ENCODE assay signal across 8 cellular contexts in genomic region chr12:95820096-95820703, GRCh38. TPM values are rescaled to one million over a fixed set of nuclear protein-coding genes. Genes with fewer than 3 reads are reported as not detected.
A peak's percentile ranks its signal among the peaks of the same experiment; 100 is the strongest.
DNase-seq lines count a peak whose midpoint lies in the region; ATAC-seq and TF ChIP-seq lines count a peak whose summit lies in the region.

No MANE protein-coding gene starts in this region.

- H3K4me3 Mint-ChIP-seq in Caco-2 (ENCODE audit: unreplicated experiment) = no peak overlapping the region
- H3K4me3 Mint-ChIP-seq in stimulated activated memory B cell treated with anti-CD40 and anti-IgM and Interleukin-4, amounts not matched to agents 10 μg/mL and 1 μg/mL and 100 μg/mL, for 72 hours = no peak overlapping the region

- no TSS peak for BruUV-seq in Caco-2 (replicated peaks; lab: Mats Ljungman, UMichigan)

- CTCF ChIA-PET in Caco-2 (lab: Charles Lee) = no interaction called here

- no peaks in the 10 kb centered on the region for H3K36me3 ChIP-seq in Caco-2 (ENCODE audit: control insufficient read depth, insufficient read depth, low read length)
- H3K36me3 ChIP-seq in SJCRH30 = no peaks in the 10 kb centered on the region
- no peaks in the 10 kb centered on the region for H3K36me3 ChIP-seq in thyroid gland

- peak; percentile 32 to 61 for TF ChIP-seq CTCF in Caco-2 (IDR thresholded peaks at IDR 0.05; ENCODE audit: insufficient read depth in 1 of 2, low read depth in 1 of 2, low read length in 1 of 2, severe bottlenecking in 1 of 2, unreplicated experiment in 1 of 2)
- peak; percentile 72 for TF ChIP-seq CTCF in LNCaP clone FGC (IDR thresholded peaks at IDR 0.05; ENCODE audit: control insufficient read depth, extremely low read depth, insufficient read depth)
- peak in 4 of 6 experiments; percentile 63 to 77 (median 70) for TF ChIP-seq CTCF in thyroid gland (IDR thresholded peaks at IDR 0.05)

- no peaks in the 10 kb centered on the region for H3K36me3 Mint-ChIP-seq in Caco-2 (ENCODE audit: insufficient read depth, unreplicated experiment)
- no peaks in the 10 kb centered on the region for H3K36me3 Mint-ChIP-seq in stimulated activated memory B cell treated with anti-CD40 and anti-IgM and Interleukin-4, amounts not matched to agents 10 μg/mL and 1 μg/mL and 100 μg/mL, for 72 hours

- TF ChIP-seq POLR2A in thyroid gland (IDR thresholded peaks at IDR 0.05) = no peak

- no peak overlapping the region for H3K27ac Mint-ChIP-seq in Caco-2 (ENCODE audit: unreplicated experiment)
- no peak overlapping the region for H3K27ac Mint-ChIP-seq in stimulated activated memory B cell treated with anti-CD40 and anti-IgM and Interleukin-4, amounts not matched to agents 10 μg/mL and 1 μg/mL and 100 μg/mL, for 72 hours

- WGBS in thyroid gland, 2 donors = 0% methylated on average over 1 of the region's 1 CpG

- DNase-seq in Caco-2 = peak in 1 of 2 experiments; percentile 57
- DNase-seq in LNCaP clone FGC (ENCODE audit: low read depth) = no peak
- peak; percentile 15 to 65 for DNase-seq in SJCRH30
- peak; percentile 51 for DNase-seq in glomerular visceral epithelial cell (ENCODE audit: extremely low spot score)
- DNase-seq in thyroid gland = peak; percentile 35 to 49
- DNase-seq in SKM-1 treated with dmso at 0.1 percent for 144 hours (lab: John Stamatoyannopoulos, UW; ENCODE audit: unreplicated experiment) = no peak
- DNase-seq in activated effector memory CD4-positive, alpha-beta T cell treated with Interleukin-2 at 50 U/mL for 16 hours = no peak

- no peak for ATAC-seq in stimulated activated memory B cell treated with anti-CD40 and anti-IgM and Interleukin-4, amounts not matched to agents 10 μg/mL and 1 μg/mL and 100 μg/mL, for 72 hours

- H3K27ac ChIP-seq in SJCRH30 (no peak overlapping the region), thyroid gland (no peak overlapping the region)

- no peaks in the 10 kb centered on the region for H3K27me3 ChIP-seq in Caco-2 (replicated peaks; ENCODE audit: control insufficient read depth, insufficient read depth, low read length)
- no peaks in the 10 kb centered on the region for H3K27me3 ChIP-seq in SJCRH30
- no peaks in the 10 kb centered on the region for H3K27me3 ChIP-seq in thyroid gland

- intact Hi-C loops in Caco-2 (cut with micrococcal nuclease; ENCODE audit: unreplicated experiment) (loop anchor here (1.0 to 2.0 kb wide), 4 partner anchors 29 to 179 kb away; no protein-coding TSS in a partner anchor), thyroid gland (cut with DNase I) (no loop called here)

- no peaks in the 10 kb centered on the region for H3K4me1 Mint-ChIP-seq in Caco-2 (ENCODE audit: low read depth, unreplicated experiment)
- no peaks in the 10 kb centered on the region for H3K4me1 Mint-ChIP-seq in stimulated activated memory B cell treated with anti-CD40 and anti-IgM and Interleukin-4, amounts not matched to agents 10 μg/mL and 1 μg/mL and 100 μg/mL, for 72 hours

- H3K9me3 Mint-ChIP-seq in Caco-2 (ENCODE audit: unreplicated experiment) = no peaks in the 10 kb centered on the region
- H3K9me3 Mint-ChIP-seq in stimulated activated memory B cell treated with anti-CD40 and anti-IgM and Interleukin-4, amounts not matched to agents 10 μg/mL and 1 μg/mL and 100 μg/mL, for 72 hours = no peaks in the 10 kb centered on the region

- POLR2A ChIA-PET in Caco-2 (lab: Charles Lee) = no interaction called here

- no peaks in the 10 kb centered on the region; the same call in 1 of the 2 replicates for H3K4me1 ChIP-seq in Caco-2
- no peaks in the 10 kb centered on the region for H3K4me1 ChIP-seq in SJCRH30
- no peaks in the 10 kb centered on the region for H3K4me1 ChIP-seq in thyroid gland

- H3K9me3 ChIP-seq in Caco-2 (no peaks in the 10 kb centered on the region), SJCRH30 (replicated peaks) (no peaks in the 10 kb centered on the region), thyroid gland (no peaks in the 10 kb centered on the region)

- H3K27me3 Mint-ChIP-seq in Caco-2 (ENCODE audit: insufficient read depth, unreplicated experiment) = no peaks in the 10 kb centered on the region
- peaks cover 13% of the 10 kb centered on the region for H3K27me3 Mint-ChIP-seq in stimulated activated memory B cell treated with anti-CD40 and anti-IgM and Interleukin-4, amounts not matched to agents 10 μg/mL and 1 μg/mL and 100 μg/mL, for 72 hours

- no peak overlapping the region for H3K4me3 ChIP-seq in Caco-2 (ENCODE audit: low read depth, low read length)
- H3K4me3 ChIP-seq in LNCaP clone FGC (ENCODE audit: low read depth, low read length) = no peak overlapping the region
- H3K4me3 ChIP-seq in SJCRH30 = no peak overlapping the region
- H3K4me3 ChIP-seq in thyroid gland (replicated peaks in 1 of 3) = no peak overlapping the region

RNA-seq across cellular contexts. Expression of gene NTN4, which starts 29.6 kb away (rescaled TPM):
- 54.1 and 55.0 TPM in 2 replicates for total RNA-seq in Caco-2 (2022)
- total RNA-seq in SJCRH30 (2014; rRNA removed; shearing (Covaris generic)) = 1.7 and 2.7 TPM in 2 replicates
- total RNA-seq in thyroid gland = 10 to 100 TPM; 11.1 to 21.0 (median 16.1) TPM

RNA-seq across cellular contexts. Expression of gene SNRPF, which starts 38.6 kb away (rescaled TPM):
- total RNA-seq in Caco-2 (2022) (48.0 and 54.2 TPM in 2 replicates), thyroid gland (10 to 100 TPM in 1 of 4 donors, 1 to 10 TPM in 3; 6.1 to 11.8 (median 8.3) TPM)
- 64.2 and 67.8 TPM in 2 replicates for total RNA-seq in SJCRH30 (2014; rRNA removed; shearing (Covaris generic))

Comparison
In these comparisons a context has a peak if more than half of its experiments do, and no peak if none do; other contexts are left out.
1. DNase-seq: peak in SJCRH30 (2 of 2), glomerular visceral epithelial cell (single experiment) and thyroid gland (2 of 2); none in LNCaP clone FGC (single experiment), SKM-1 treated with dmso at 0.1 percent for 144 hours (single experiment) and activated effector memory CD4-positive, alpha-beta T cell treated with Interleukin-2 at 50 U/mL for 16 hours (single experiment).
2. Peak in every context shown above with its lines, with median percentiles within 50 percentile points of each other: CTCF ChIP-seq.